In the genomic region with DNA sequence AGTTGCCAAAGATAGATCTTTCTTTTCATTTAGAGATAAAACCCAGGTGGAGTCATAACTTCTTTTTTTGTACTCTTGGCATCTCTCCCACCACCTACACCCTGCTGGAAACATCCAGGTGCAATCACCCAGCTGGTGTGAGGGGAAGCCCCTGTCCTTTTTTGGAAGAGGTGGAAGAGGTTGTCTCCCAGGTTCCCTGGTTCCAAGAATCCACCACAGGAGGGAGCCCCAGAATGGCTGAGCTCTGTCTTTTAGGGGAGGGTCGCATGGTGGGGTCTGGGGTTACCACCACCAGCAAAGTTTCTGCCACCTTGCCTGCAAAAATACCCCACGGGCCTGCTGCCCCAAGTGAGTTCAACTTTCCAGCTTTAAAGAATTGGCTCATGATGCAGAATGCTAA, we compare ENCODE assay signal across 1 cellular context.
TF ChIP-seq lines count a peak whose summit lies in the region.

No MANE protein-coding gene starts in this region.

TF ChIP-seq in H1, 55 proteins besides CTCF, POLR2A, EP300 and RAD21:
- no peak for TF ChIP-seq CHD7 (IDR thresholded peaks at IDR 0.05; ENCODE audit: insufficient replicate concordance, low read length)
- TF ChIP-seq BACH1 (IDR thresholded peaks at IDR 0.05; ENCODE audit: low read length): no peak
- no peak for TF ChIP-seq KDM4A (IDR thresholded peaks at IDR 0.05; ENCODE audit: low read depth, low read length, severe bottlenecking)
